Comparison of ENCODE assay signal across 36 cellular contexts in the genomic region with DNA sequence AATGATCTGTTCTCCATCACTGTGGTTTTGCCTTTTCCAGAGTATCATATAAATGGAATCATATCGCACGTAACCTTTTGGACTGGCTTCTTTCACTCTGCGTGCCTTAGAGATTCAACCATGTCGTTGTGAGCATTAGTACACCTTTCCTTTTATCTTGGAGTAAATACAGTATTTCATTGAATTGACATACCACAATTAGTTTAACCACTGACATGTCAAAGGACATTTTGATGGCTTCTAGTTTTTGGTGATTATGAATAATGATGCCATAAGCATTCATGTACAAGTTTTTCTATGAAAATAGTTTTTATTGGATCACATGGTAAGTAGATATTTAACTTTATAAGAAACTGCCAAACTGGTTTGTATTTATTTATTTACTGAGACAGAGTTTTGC.
"Had no signal": no experiment of that assay in that cellular context is flagged by ENCODE, and none has a peak within 500 bp of the region (broad histone marks: within the 10 kb centered on the region; RNA-seq: fewer than 3 reads in every experiment).

No MANE protein-coding gene starts in this region.

- H3K9me3 Mint-ChIP-seq: activated naive CD4-positive, alpha-beta T cell treated with anti-CD3 and anti-CD28 coated beads, Interleukin-2, amount 50 U/mL, for 24 hours; activated naive CD4-positive, alpha-beta T cell treated with anti-CD3 and anti-CD28 coated beads, Interleukin-2, amount 50 U/mL, for 72 hours; activated naive CD8-positive, alpha-beta T cell treated with anti-CD3 and anti-CD28 coated beads for 36 hours; activated naive CD8-positive, alpha-beta T cell treated with anti-CD3 and anti-CD28 coated beads, Interleukin-2, amount 10 ng/mL, durations not matched to agents 7 days and 5 days; activated naive CD8-positive, alpha-beta T cell treated with anti-CD3 and anti-CD28 coated beads, Interleukin-2, amount 50 U/mL, for 24 hours; activated T-cell treated with anti-CD3 and anti-CD28 coated beads, Interleukin-2, amount 50 U/mL, for 24 hours; activated T-cell treated with anti-CD3 and anti-CD28 coated beads, Interleukin-2, amount 50 U/mL, for 4 hours; activated T-cell treated with anti-CD3 and anti-CD28 coated beads, Interleukin-2, amount 50 U/mL, for 72 hours; activated T-helper 1 cell treated with anti-CD3 and anti-CD28 coated beads, Interleukin-12 subunit alpha, Interleukin-12 subunit beta, Interleukin-2, Interleukin-4 antibody, amounts not matched to agents 30 ng/mL and 10 ng/mL and 1 ng/mL, durations not matched to agents 14 hours and 24 hours and 36 hours; activated T-helper 17 cell treated with anti-CD3 and anti-CD28 coated beads, Interleukin-2, amount 50 U/mL, for 72 hours; activated T-helper 2 cell treated with anti-CD3 and anti-CD28 coated beads, Interferon-gamma antibody, Interleukin-2, Interleukin-4, amounts not matched to agents 10 μg/mL and 5 μg/mL and 100 μg/mL, durations not matched to agents 14 hours and 24 hours and 36 hours; central memory CD8-positive, alpha-beta T cell had no signal

- H3K9me3 ChIP-seq: adrenal gland, ascending aorta, body of pancreas, breast epithelium had no signal

- H3K4me1 ChIP-seq: adrenal gland, ascending aorta, body of pancreas, breast epithelium had no signal

- H3K36me3 ChIP-seq: adrenal gland, ascending aorta, brain microvascular endothelial cell, breast epithelium, cardiac muscle cell had no signal

- H3K27ac Mint-ChIP-seq: activated naive CD4-positive, alpha-beta T cell treated with anti-CD3 and anti-CD28 coated beads, Interleukin-2, amount 50 U/mL, for 24 hours; activated naive CD4-positive, alpha-beta T cell treated with anti-CD3 and anti-CD28 coated beads, Interleukin-2, amount 50 U/mL, for 72 hours; activated naive CD8-positive, alpha-beta T cell; activated naive CD8-positive, alpha-beta T cell treated with anti-CD3 and anti-CD28 coated beads for 36 hours; activated naive CD8-positive, alpha-beta T cell treated with anti-CD3 and anti-CD28 coated beads, Interleukin-2, amount 10 ng/mL, durations not matched to agents 7 days and 5 days; activated naive CD8-positive, alpha-beta T cell treated with anti-CD3 and anti-CD28 coated beads, Interleukin-2, amount 50 U/mL, for 24 hours; activated T-cell treated with anti-CD3 and anti-CD28 coated beads, Interleukin-2, amount 50 U/mL, for 24 hours; activated T-cell treated with anti-CD3 and anti-CD28 coated beads, Interleukin-2, amount 50 U/mL, for 72 hours; activated T-helper 1 cell treated with anti-CD3 and anti-CD28 coated beads, Interleukin-12 subunit alpha, Interleukin-12 subunit beta, Interleukin-2, Interleukin-4 antibody, amounts not matched to agents 30 ng/mL and 10 ng/mL and 1 ng/mL, durations not matched to agents 14 hours and 24 hours and 36 hours; activated T-helper 17 cell treated with anti-CD3 and anti-CD28 coated beads, Interleukin-2, amount 50 U/mL, for 72 hours; activated T-helper 2 cell treated with anti-CD3 and anti-CD28 coated beads, Interferon-gamma antibody, Interleukin-2, Interleukin-4, amounts not matched to agents 10 μg/mL and 5 μg/mL and 100 μg/mL, durations not matched to agents 14 hours and 24 hours and 36 hours; brain had no signal

- DNase-seq: activated effector memory CD4-positive, alpha-beta T cell treated with anti-CD3 and anti-CD28 coated beads, Interleukin-2, amount 50 U/mL, for 16 hours; activated effector memory CD4-positive, alpha-beta T cell treated with Interleukin-2 at 50 U/mL for 16 hours; activated gamma-delta T cell; activated gamma-delta T cell treated with Interleukin-2 at 50 U/mL for 16 hours; activated naive CD4-positive, alpha-beta T cell; activated naive CD4-positive, alpha-beta T cell treated with anti-CD3 and anti-CD28 coated beads, Interleukin-2, amount 50 U/mL, for 16 hours; activated naive CD4-positive, alpha-beta T cell treated with Interleukin-2 at 50 U/mL for 16 hours; activated naive CD8-positive, alpha-beta T cell treated with anti-CD3 and anti-CD28 coated beads for 36 hours; activated naive CD8-positive, alpha-beta T cell treated with anti-CD3 and anti-CD28 coated beads, Interleukin-2, amount 10 ng/mL, durations not matched to agents 7 days and 5 days; activated naive CD8-positive, alpha-beta T cell treated with anti-CD3 and anti-CD28 coated beads, Interleukin-2, amount 50 U/mL, for 24 hours; activated T-cell treated with anti-CD3 and anti-CD28 coated beads, Interleukin-2, amount 50 U/mL, for 1 hour; activated T-cell treated with anti-CD3 and anti-CD28 coated beads, Interleukin-2, amount 50 U/mL, for 24 hours; activated T-cell treated with anti-CD3 and anti-CD28 coated beads, Interleukin-2, amount 50 U/mL, for 4 hours; activated T-cell treated with anti-CD3 and anti-CD28 coated beads, Interleukin-2, amount 50 U/mL, for 48 hours; activated T-cell treated with anti-CD3 and anti-CD28 coated beads, Interleukin-2, amount 50 U/mL, for 72 hours; adrenal gland; amniotic stem cell; amygdala; anterior cingulate cortex; aorta; body of pancreas; brain microvascular endothelial cell; caudate nucleus; central memory CD4-positive, alpha-beta T cell; cerebellar nuclear complex had no signal

- H3K27ac ChIP-seq: adrenal gland, ascending aorta, body of pancreas, brain microvascular endothelial cell, breast epithelium, cardiac muscle cell had no signal

- H3K27me3 Mint-ChIP-seq: activated naive CD4-positive, alpha-beta T cell treated with anti-CD3 and anti-CD28 coated beads, Interleukin-2, amount 50 U/mL, for 24 hours; activated naive CD8-positive, alpha-beta T cell; activated naive CD8-positive, alpha-beta T cell treated with anti-CD3 and anti-CD28 coated beads for 36 hours; activated naive CD8-positive, alpha-beta T cell treated with anti-CD3 and anti-CD28 coated beads, Interleukin-2, amount 10 ng/mL, durations not matched to agents 7 days and 5 days; activated naive CD8-positive, alpha-beta T cell treated with anti-CD3 and anti-CD28 coated beads, Interleukin-2, amount 50 U/mL, for 24 hours; activated T-cell treated with anti-CD3 and anti-CD28 coated beads, Interleukin-2, amount 50 U/mL, for 24 hours; activated T-helper 17 cell treated with anti-CD3 and anti-CD28 coated beads, Interleukin-2, amount 50 U/mL, for 72 hours; central memory CD8-positive, alpha-beta T cell had no signal

- H3K4me3 ChIP-seq: adrenal gland, ascending aorta, body of pancreas, breast epithelium, cardiac muscle cell had no signal

- H3K4me1 Mint-ChIP-seq: activated naive CD8-positive, alpha-beta T cell treated with anti-CD3 and anti-CD28 coated beads for 36 hours; activated naive CD8-positive, alpha-beta T cell treated with anti-CD3 and anti-CD28 coated beads, Interleukin-2, amount 10 ng/mL, durations not matched to agents 7 days and 5 days; activated naive CD8-positive, alpha-beta T cell treated with anti-CD3 and anti-CD28 coated beads, Interleukin-2, amount 50 U/mL, for 24 hours; activated T-helper 17 cell treated with anti-CD3 and anti-CD28 coated beads, Interleukin-2, amount 50 U/mL, for 72 hours; brain; central memory CD8-positive, alpha-beta T cell had no signal

- ATAC-seq: activated naive CD4-positive, alpha-beta T cell treated with anti-CD3 and anti-CD28 coated beads, Interleukin-2, amount 50 U/mL, for 72 hours; activated naive CD8-positive, alpha-beta T cell treated with anti-CD3 and anti-CD28 coated beads, Interleukin-2, amount 50 U/mL, for 24 hours; activated T-cell treated with anti-CD3 and anti-CD28 coated beads, Interleukin-2, amount 50 U/mL, for 4 hours; activated T-cell treated with anti-CD3 and anti-CD28 coated beads, Interleukin-2, amount 50 U/mL, for 72 hours; activated T-helper 17 cell treated with anti-CD3 and anti-CD28 coated beads, Interleukin-2, amount 50 U/mL, for 72 hours; body of pancreas had no signal

- H3K36me3 Mint-ChIP-seq: activated naive CD4-positive, alpha-beta T cell treated with anti-CD3 and anti-CD28 coated beads, Interleukin-2, amount 50 U/mL, for 24 hours; activated naive CD4-positive, alpha-beta T cell treated with anti-CD3 and anti-CD28 coated beads, Interleukin-2, amount 50 U/mL, for 72 hours; activated naive CD8-positive, alpha-beta T cell; activated naive CD8-positive, alpha-beta T cell treated with anti-CD3 and anti-CD28 coated beads for 36 hours; activated naive CD8-positive, alpha-beta T cell treated with anti-CD3 and anti-CD28 coated beads, Interleukin-2, amount 10 ng/mL, durations not matched to agents 7 days and 5 days; brain had no signal

- H3K4me3 Mint-ChIP-seq: activated naive CD4-positive, alpha-beta T cell treated with anti-CD3 and anti-CD28 coated beads, Interleukin-2, amount 50 U/mL, for 24 hours; activated naive CD8-positive, alpha-beta T cell; activated naive CD8-positive, alpha-beta T cell treated with anti-CD3 and anti-CD28 coated beads for 36 hours; activated naive CD8-positive, alpha-beta T cell treated with anti-CD3 and anti-CD28 coated beads, Interleukin-2, amount 10 ng/mL, durations not matched to agents 7 days and 5 days; activated naive CD8-positive, alpha-beta T cell treated with anti-CD3 and anti-CD28 coated beads, Interleukin-2, amount 50 U/mL, for 24 hours; activated T-cell treated with anti-CD3 and anti-CD28 coated beads, Interleukin-2, amount 50 U/mL, for 24 hours; activated T-cell treated with anti-CD3 and anti-CD28 coated beads, Interleukin-2, amount 50 U/mL, for 4 hours; activated T-cell treated with anti-CD3 and anti-CD28 coated beads, Interleukin-2, amount 50 U/mL, for 72 hours; activated T-helper 1 cell treated with anti-CD3 and anti-CD28 coated beads, Interleukin-12 subunit alpha, Interleukin-12 subunit beta, Interleukin-2, Interleukin-4 antibody, amounts not matched to agents 30 ng/mL and 10 ng/mL and 1 ng/mL, durations not matched to agents 14 hours and 24 hours and 36 hours; activated T-helper 17 cell treated with anti-CD3 and anti-CD28 coated beads, Interleukin-2, amount 50 U/mL, for 72 hours; brain; central memory CD8-positive, alpha-beta T cell had no signal

- H3K27me3 ChIP-seq: ascending aorta, body of pancreas, brain microvascular endothelial cell, cardiac muscle cell had no signal
